In the genomic region with DNA sequence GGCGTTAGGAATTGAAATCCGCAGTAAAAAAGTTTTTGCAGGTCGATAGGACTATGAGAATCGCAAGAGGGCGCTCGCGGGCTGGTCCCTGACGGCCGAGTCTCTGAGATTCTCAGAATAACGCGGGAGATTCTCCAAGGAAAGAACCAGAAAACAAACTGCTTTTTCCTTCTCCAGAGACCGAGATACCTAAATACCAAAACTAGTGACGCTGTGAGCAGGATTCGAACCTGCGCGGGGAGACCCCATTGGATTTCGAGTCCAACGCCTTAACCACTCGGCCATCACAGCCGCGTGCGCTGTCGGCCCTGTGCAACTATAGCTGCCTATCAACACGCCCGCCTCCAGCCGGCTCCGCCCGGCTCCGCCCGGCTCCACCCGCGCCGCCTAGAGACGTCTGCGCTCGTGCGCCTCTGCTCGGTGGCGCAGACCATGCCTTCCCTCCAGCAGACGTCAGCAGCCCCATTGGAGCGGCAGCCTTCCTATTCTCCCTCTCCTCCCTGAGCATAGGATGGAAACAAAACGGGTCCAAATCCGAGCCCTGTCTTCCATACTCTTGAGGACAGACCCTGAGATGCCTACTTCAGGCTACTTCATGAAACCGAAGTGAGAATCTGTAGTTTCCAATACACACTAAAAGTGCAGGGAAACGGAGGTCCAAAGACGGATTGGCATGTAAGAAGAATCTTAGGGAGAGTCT, we compare ENCODE assay signal across 9 cellular contexts. TPM values are rescaled to one million over a fixed set of nuclear protein-coding genes. Genes with fewer than 3 reads are reported as not detected.
DNase-seq lines count a peak whose midpoint lies in the region; ATAC-seq and TF ChIP-seq lines count a peak whose summit lies in the region.
"Had no signal": no experiment of that assay in that cellular context is flagged by ENCODE, and none has a peak within 500 bp of the region (broad histone marks: within the 10 kb centered on the region; RNA-seq: fewer than 3 reads in every experiment).

No MANE protein-coding gene starts in this region.

- DNase-seq in AG10803 (ENCODE audit: low read depth): peak; percentile 97
- DNase-seq in NCI-H345 treated with DMSO at 0.1 percent for 48 hours (lab: John Stamatoyannopoulos, UW; ENCODE audit: unreplicated experiment): peak; percentile 80
- DNase-seq in cerebellum (ENCODE audit: low spot score): peak; percentile 93
- DNase-seq in kidney epithelial cell (ENCODE audit: low read depth): peak; percentile 84
- peak; percentile 96 for DNase-seq in stimulated activated CD4-positive, alpha-beta T cell treated with anti-CD3 and anti-CD28 coated beads, Interleukin-15, amount 100 ng/mL, for 24 hours

- ATAC-seq in GM19025 (IDR thresholded peaks at IDR 0.05; ENCODE audit: low read depth, unreplicated experiment) (peak; percentile 77), HG03280 (IDR thresholded peaks at IDR 0.05; ENCODE audit: unreplicated experiment) (peak; percentile 83)
- peak; percentile 94 to 95 for ATAC-seq in activated CD4-positive, CD25-positive, alpha-beta regulatory T cell treated with anti-CD3 and anti-CD28 coated beads, Interleukin-2, amount 50 U/mL, for 24 hours

- peak overlapping the region; percentile 57 for H3K4me3 ChIP-seq in AG10803 (ENCODE audit: low read length)
- peak overlapping the region; percentile 53 for H3K4me3 ChIP-seq in kidney epithelial cell (ENCODE audit: low read depth, low read length)

- peaks cover 8% of the 10 kb centered on the region for H3K36me3 ChIP-seq in kidney epithelial cell (ENCODE audit: control insufficient read depth, insufficient read depth, low read length)

- TF ChIP-seq CTCF in AG10803 (conservative IDR thresholded peaks at IDR 0.05; ENCODE audit: low read length) (peak; percentile 90), kidney epithelial cell (IDR thresholded peaks at IDR 0.05; ENCODE audit: insufficient read depth, low read length, poor library complexity, severe bottlenecking) (peak; percentile 89)

- no peaks in the 10 kb centered on the region for H3K27me3 ChIP-seq in kidney epithelial cell (ENCODE audit: control insufficient read depth, insufficient read depth, low read length)

RNA-seq across cellular contexts. Expression of gene PER1, which starts 13.4 kb away (rescaled TPM):
- total RNA-seq in cerebellum (7.7 TPM), kidney epithelial cell (11.0 and 19.4 TPM in 2 replicates)

RNA-seq across cellular contexts. Expression of gene HES7, which starts 14.9 kb away (rescaled TPM):
- total RNA-seq in cerebellum (0.73 TPM), kidney epithelial cell (1.8 TPM in 1 of 2 replicates, not detected in the other)

RNA-seq across cellular contexts. Expression of gene ALOXE3, which starts 20.5 kb away (rescaled TPM):
- 0.45 TPM for total RNA-seq in cerebellum
- total RNA-seq in kidney epithelial cell: 0.75 and 2.5 TPM in 2 replicates
- total RNA-seq: T-helper 2 cell treated with Interferon-gamma antibody and Interleukin-4, amounts not matched to agents 100 ng/mL and 5 ng/mL, for 36 hours had no signal

RNA-seq across cellular contexts. Expression of gene VAMP2, which starts 23.9 kb away (rescaled TPM):
- total RNA-seq in cerebellum (29.9 TPM), kidney epithelial cell (7.0 and 8.0 TPM in 2 replicates)

RNA-seq across cellular contexts. Expression of gene TMEM107, which starts 37.4 kb away (rescaled TPM):
- total RNA-seq in cerebellum (28.3 TPM), kidney epithelial cell (10.0 and 14.7 TPM in 2 replicates)

Comparison
In these comparisons a context has a peak if more than half of its experiments do, and no peak if none do; other contexts are left out.
1. Peak in every context shown above with its lines: DNase-seq, ATAC-seq and H3K4me3 ChIP-seq.